ENCODE assay signal across 8 cellular contexts in genomic region chr5:175479125-175479881, GRCh38. TPM values are rescaled to one million over a fixed set of nuclear protein-coding genes. Genes with fewer than 3 reads are reported as not detected.
A peak's percentile ranks its signal among the peaks of the same experiment; 100 is the strongest.
DNase-seq lines count a peak whose midpoint lies in the region; ATAC-seq, FAIRE-seq and TF ChIP-seq lines count a peak whose summit lies in the region.

No MANE protein-coding gene starts in this region.

- peaks cover 56% of the 10 kb centered on the region for H3K79me2 ChIP-seq in osteoblast (ENCODE audit: insufficient read depth, low read length)

- peak overlapping the region; percentile 99 for H2AFZ ChIP-seq in osteoblast (ENCODE audit: low read length)

- H3K27ac ChIP-seq in Peyer's patch = peak overlapping the region; percentile 78 to 90 (median 86)
- H3K27ac ChIP-seq in osteoblast (ENCODE audit: low read depth, low read length) = peak overlapping the region; percentile 83

- H3K4me3 ChIP-seq in BE2C (ENCODE audit: low read depth, low read length) (peak overlapping the region; percentile 87), Peyer's patch (peak overlapping the region; percentile 90 to 98 (median 95)), epithelial cell of proximal tubule (ENCODE audit: low read depth, low read length) (peak overlapping the region; percentile 65), osteoblast (ENCODE audit: insufficient read depth, low read length) (peak overlapping the region; percentile 96)

- TF ChIP-seq CTCF in BE2C (IDR thresholded peaks at IDR 0.05; ENCODE audit: low read depth, low read length) (no peak), Peyer's patch (IDR thresholded peaks at IDR 0.05) (no peak), epithelial cell of proximal tubule (conservative IDR thresholded peaks at IDR 0.05; ENCODE audit: low read depth, low read length) (no peak), osteoblast (IDR thresholded peaks at IDR 0.05; ENCODE audit: extremely low read depth, low read depth, low read length) (no peak)

- peak; percentile 26 to 45 for TF ChIP-seq POLR2A in Peyer's patch (IDR thresholded peaks at IDR 0.05)

- H3K4me2 ChIP-seq in osteoblast (ENCODE audit: insufficient read depth, low read length) = peak overlapping the region; percentile 90

- H4K20me1 ChIP-seq in osteoblast (ENCODE audit: insufficient read depth, low read length) = peaks cover 28% of the 10 kb centered on the region

- no peak for FAIRE-seq in frontal cortex (lab: Jason Lieb, UNC)

- H3K36me3 ChIP-seq in BE2C = peaks cover 36% of the 10 kb centered on the region
- peaks cover 0 to 6% (median 0%) of the 10 kb centered on the region in 3 donors for H3K36me3 ChIP-seq in Peyer's patch
- H3K36me3 ChIP-seq in osteoblast (ENCODE audit: insufficient read depth, low read length) = peaks cover 18% of the 10 kb centered on the region

- H3K27me3 ChIP-seq in BE2C (peaks cover 3% of the 10 kb centered on the region), Peyer's patch (no peaks in the 10 kb centered on the region), osteoblast (ENCODE audit: insufficient read depth, low read length) (peaks cover 2% of the 10 kb centered on the region)

- DNase-seq in BE2C = no peak
- peak in 2 of 3 donors; percentile 69 to 77 for DNase-seq in Peyer's patch
- DNase-seq in epithelial cell of proximal tubule (ENCODE audit: low read depth) = no peak
- peak; percentile 92 for DNase-seq in osteoblast (ENCODE audit: insufficient read length, low spot score, missing footprints)
- no peak for DNase-seq in NCI-H446 treated with DMSO at 0.1 percent for 48 hours (lab: John Stamatoyannopoulos, UW)
- no peak for DNase-seq in frontal cortex (ENCODE audit: low spot score in 2 of 2)
- no peak for DNase-seq in effector CD8-positive, alpha-beta T cell (lab: John Stamatoyannopoulos, UW)

- no peaks in the 10 kb centered on the region for H3K4me1 ChIP-seq in BE2C
- peaks cover 0 to 14% (median 3%) of the 10 kb centered on the region in 4 donors for H3K4me1 ChIP-seq in Peyer's patch
- H3K4me1 ChIP-seq in osteoblast (ENCODE audit: insufficient read depth, low read length) = peaks cover 12% of the 10 kb centered on the region

- ATAC-seq in GM21529 (IDR thresholded peaks at IDR 0.05; ENCODE audit: unreplicated experiment) = peak; percentile 11

- H3K9me3 ChIP-seq in BE2C (no peaks in the 10 kb centered on the region), Peyer's patch (no peaks in the 10 kb centered on the region), osteoblast (ENCODE audit: low read depth, low read length) (no peaks in the 10 kb centered on the region)

RNA-seq across cellular contexts. Expression of gene SFXN1, which starts 0.9 kb away (rescaled TPM):
- polyA plus RNA-seq in BE2C (2012; ENCODE audit: insufficient read depth, insufficient read length, low read depth) = 73.4 TPM
- 10 to 100 TPM; 38.0 to 85.8 (median 63.5) TPM for total RNA-seq in Peyer's patch
- total RNA-seq in epithelial cell of proximal tubule = 49.9 and 90.6 TPM in 2 replicates
- total RNA-seq in osteoblast = 38.3 and 40.9 TPM in 2 replicates
- 79.5 TPM for total RNA-seq in frontal cortex

RNA-seq across cellular contexts. Expression of gene DRD1, which starts 35.3 kb away (rescaled TPM):
- polyA plus RNA-seq in BE2C (2012; ENCODE audit: insufficient read depth, insufficient read length, low read depth) = not detected
- total RNA-seq in Peyer's patch = under 1 TPM in 1 of 4 donors, not detected in 3; 0.13 TPM
- total RNA-seq in epithelial cell of proximal tubule = not detected in 2 replicates
- under 0.01 TPM in 1 of 2 replicates, not detected in the other for total RNA-seq in osteoblast
- 18.3 TPM for total RNA-seq in frontal cortex

Comparison
In these comparisons a context has a peak if more than half of its experiments do, and no peak if none do; other contexts are left out.
1. DNase-seq: peak in Peyer's patch (2 of 3) and osteoblast (single experiment); none in BE2C (single experiment), epithelial cell of proximal tubule (single experiment), NCI-H446 treated with DMSO at 0.1 percent for 48 hours (single experiment), frontal cortex (0 of 2) and effector CD8-positive, alpha-beta T cell (single experiment).
2. RNA of gene DRD1, which starts 35.3 kb away (total RNA-seq): 18.3 TPM in frontal cortex (single experiment); 0.13 TPM in Peyer's patch, not detected in epithelial cell of proximal tubule and under 0.01 TPM in osteoblast; every median in the first group is over 10 times any median in the second.
3. Peak in every context shown above with its lines, with median percentiles within 50 percentile points of each other: H3K4me3 ChIP-seq.